ENCODE assay signal across 1 cellular context in the genomic region with DNA sequence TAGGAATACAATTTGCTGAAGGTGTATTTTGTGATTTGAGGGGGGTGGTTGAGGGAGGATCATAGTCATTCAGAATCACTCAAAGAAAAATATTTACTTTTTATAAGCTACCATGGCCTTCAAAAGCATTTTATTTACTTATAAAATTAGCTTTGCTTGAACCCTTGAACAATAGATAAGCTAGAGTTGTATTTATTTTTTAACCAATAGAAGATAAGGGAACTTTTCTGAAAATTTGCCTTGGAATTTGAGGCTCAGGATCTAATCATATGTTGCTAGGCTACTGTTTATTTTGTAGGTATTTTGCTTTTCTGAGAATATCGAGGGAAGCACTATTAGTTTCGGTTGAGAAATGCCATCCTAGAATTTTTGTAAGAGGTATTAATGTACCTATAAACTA.
A peak's percentile ranks its signal among the peaks of the same experiment; 100 is the strongest.
TF ChIP-seq lines count a peak whose summit lies in the region.

No MANE protein-coding gene starts in this region.

TF ChIP-seq in HepG2, 621 proteins besides CTCF, POLR2A, EP300 and RAD21 (continued from another document):
- TF ChIP-seq, protein P1, sequence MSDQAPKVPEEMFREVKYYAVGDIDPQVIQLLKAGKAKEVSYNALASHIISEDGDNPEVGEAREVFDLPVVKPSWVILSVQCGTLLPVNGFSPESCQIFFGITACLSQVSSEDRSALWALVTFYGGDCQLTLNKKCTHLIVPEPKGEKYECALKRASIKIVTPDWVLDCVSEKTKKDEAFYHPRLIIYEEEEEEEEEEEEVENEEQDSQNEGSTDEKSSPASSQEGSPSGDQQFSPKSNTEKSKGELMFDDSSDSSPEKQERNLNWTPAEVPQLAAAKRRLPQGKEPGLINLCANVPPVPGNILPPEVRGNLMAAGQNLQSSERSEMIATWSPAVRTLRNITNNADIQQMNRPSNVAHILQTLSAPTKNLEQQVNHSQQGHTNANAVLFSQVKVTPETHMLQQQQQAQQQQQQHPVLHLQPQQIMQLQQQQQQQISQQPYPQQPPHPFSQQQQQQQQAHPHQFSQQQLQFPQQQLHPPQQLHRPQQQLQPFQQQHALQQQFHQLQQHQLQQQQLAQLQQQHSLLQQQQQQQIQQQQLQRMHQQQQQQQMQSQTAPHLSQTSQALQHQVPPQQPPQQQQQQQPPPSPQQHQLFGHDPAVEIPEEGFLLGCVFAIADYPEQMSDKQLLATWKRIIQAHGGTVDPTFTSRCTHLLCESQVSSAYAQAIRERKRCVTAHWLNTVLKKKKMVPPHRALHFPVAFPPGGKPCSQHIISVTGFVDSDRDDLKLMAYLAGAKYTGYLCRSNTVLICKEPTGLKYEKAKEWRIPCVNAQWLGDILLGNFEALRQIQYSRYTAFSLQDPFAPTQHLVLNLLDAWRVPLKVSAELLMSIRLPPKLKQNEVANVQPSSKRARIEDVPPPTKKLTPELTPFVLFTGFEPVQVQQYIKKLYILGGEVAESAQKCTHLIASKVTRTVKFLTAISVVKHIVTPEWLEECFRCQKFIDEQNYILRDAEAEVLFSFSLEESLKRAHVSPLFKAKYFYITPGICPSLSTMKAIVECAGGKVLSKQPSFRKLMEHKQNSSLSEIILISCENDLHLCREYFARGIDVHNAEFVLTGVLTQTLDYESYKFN (CRISPR knock-in tag; conservative IDR thresholded peaks at IDR 0.05): 0 out of 2 replicates have a peak, but pooled peaks have one; percentile 23
- TF ChIP-seq, protein P2, sequence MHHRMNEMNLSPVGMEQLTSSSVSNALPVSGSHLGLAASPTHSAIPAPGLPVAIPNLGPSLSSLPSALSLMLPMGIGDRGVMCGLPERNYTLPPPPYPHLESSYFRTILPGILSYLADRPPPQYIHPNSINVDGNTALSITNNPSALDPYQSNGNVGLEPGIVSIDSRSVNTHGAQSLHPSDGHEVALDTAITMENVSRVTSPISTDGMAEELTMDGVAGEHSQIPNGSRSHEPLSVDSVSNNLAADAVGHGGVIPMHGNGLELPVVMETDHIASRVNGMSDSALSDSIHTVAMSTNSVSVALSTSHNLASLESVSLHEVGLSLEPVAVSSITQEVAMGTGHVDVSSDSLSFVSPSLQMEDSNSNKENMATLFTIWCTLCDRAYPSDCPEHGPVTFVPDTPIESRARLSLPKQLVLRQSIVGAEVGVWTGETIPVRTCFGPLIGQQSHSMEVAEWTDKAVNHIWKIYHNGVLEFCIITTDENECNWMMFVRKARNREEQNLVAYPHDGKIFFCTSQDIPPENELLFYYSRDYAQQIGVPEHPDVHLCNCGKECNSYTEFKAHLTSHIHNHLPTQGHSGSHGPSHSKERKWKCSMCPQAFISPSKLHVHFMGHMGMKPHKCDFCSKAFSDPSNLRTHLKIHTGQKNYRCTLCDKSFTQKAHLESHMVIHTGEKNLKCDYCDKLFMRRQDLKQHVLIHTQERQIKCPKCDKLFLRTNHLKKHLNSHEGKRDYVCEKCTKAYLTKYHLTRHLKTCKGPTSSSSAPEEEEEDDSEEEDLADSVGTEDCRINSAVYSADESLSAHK (CRISPR knock-in tag; IDR thresholded peaks at IDR 0.05; ENCODE audit: borderline replicate concordance): no peak
- TF ChIP-seq, protein P3, sequence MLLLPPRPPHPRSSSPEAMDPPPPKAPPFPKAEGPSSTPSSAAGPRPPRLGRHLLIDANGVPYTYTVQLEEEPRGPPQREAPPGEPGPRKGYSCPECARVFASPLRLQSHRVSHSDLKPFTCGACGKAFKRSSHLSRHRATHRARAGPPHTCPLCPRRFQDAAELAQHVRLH (CRISPR knock-in tag; IDR thresholded peaks at IDR 0.05; ENCODE audit: borderline replicate concordance, low read depth): no peak
- no peak for TF ChIP-seq ZNF382 (CRISPR knock-in tag; IDR thresholded peaks at IDR 0.05; ENCODE audit: borderline replicate concordance)
TF ChIP-seq in HepG2: peak in this region for 30.
